Comparison of ENCODE assay signal across 8 cellular contexts in the genomic region with DNA sequence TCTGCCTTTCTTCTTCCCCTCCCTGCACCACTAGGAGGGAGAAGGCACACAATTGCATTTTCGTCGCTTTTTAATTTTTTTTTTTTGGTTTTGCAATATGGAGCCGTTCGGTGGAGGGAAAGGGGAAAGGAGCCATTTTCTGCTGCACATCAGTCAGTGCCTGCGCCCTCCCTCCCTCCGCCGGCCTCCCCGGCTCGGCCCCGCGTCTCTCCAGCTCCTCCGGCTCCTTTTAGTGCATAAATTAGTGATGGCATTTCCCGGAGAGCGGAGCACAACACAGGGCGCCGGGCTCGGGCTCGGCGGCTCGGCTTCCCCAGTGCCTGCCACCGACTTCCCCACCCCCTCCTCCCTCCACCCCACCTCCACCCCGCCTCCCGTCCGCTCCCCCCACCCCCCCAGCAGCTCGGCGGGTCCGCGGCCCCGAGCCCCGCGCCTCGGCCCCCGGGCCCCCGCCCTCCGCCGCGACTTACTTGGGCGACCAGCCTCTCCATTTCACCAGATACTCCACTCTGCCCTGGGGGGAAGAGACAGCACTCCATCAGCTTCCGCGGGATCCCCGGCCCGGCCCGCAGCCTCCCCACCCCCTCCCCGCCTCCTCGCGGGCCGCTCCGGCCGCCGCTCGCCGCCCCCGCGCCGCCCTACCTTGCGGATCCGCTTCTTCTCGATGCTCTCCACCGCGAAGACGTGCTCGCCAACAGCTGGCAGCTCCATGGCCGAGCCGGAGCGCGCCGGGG. TPM values are rescaled to one million over a fixed set of nuclear protein-coding genes. Genes with fewer than 3 reads are reported as not detected.
DNase-seq lines count a peak whose midpoint lies in the region; ATAC-seq and TF ChIP-seq lines count a peak whose summit lies in the region.

No MANE protein-coding gene starts in this region.

- no peak for TF ChIP-seq CTCF in PC-3 (conservative IDR thresholded peaks at IDR 0.05; ENCODE audit: low read depth, low read length)

- H3K4me3 ChIP-seq in PC-3 (ENCODE audit: low read length) (peak overlapping the region; percentile 99), neuronal stem cell (ENCODE audit: low read length in 2 of 2) (peak overlapping the region; percentile 70 to 86)

- H2AK5ac ChIP-seq in neuronal stem cell (ENCODE audit: low read depth, low read length) = no peak overlapping the region

- CTCF ChIA-PET in PC-3 (lab: Charles Lee) = interaction anchor here (0.6 to 2.0 kb wide), 14 partner anchors 10 to 1496 kb away, joined by 3 to 15 read pairs (median 4); no protein-coding TSS in a partner anchor

- no peak overlapping the region for H3K23ac ChIP-seq in neuronal stem cell (ENCODE audit: low read depth, low read length, poor library complexity)

- H4K20me1 ChIP-seq in PC-3 (ENCODE audit: low read length) = peaks cover 33% of the 10 kb centered on the region

- H3K79me1 ChIP-seq in neuronal stem cell (ENCODE audit: low read depth, low read length) = peaks cover 3% of the 10 kb centered on the region

- H2BK12ac ChIP-seq in neuronal stem cell (ENCODE audit: low read length) = no peak overlapping the region

- H3K4me2 ChIP-seq in PC-3 (ENCODE audit: low read length) (peak overlapping the region; percentile 100), neuronal stem cell (ENCODE audit: insufficient read depth, low read length, poor library complexity, severe bottlenecking) (peak overlapping the region; percentile 95)

- peak overlapping the region; percentile 87 for H3K18ac ChIP-seq in neuronal stem cell (ENCODE audit: low read length)

- BruUV-seq in PC-3 (replicated peaks; lab: Mats Ljungman, UMichigan) = no TSS peak

- peaks cover 38% of the 10 kb centered on the region for H3K27me3 ChIP-seq in PC-3 (ENCODE audit: low read length)
- peaks cover 41 to 82% (median 52%) of the 10 kb centered on the region in 3 experiments for H3K27me3 ChIP-seq in neuronal stem cell (ENCODE audit: control insufficient read depth in 3 of 3, insufficient read depth in 3 of 3, low read depth in 1 of 3, low read length in 3 of 3)

- H3K9ac ChIP-seq in PC-3 (ENCODE audit: low read length) = peak overlapping the region; percentile 80
- no peak overlapping the region for H3K9ac ChIP-seq in neuronal stem cell (ENCODE audit: low read depth, low read length, poor library complexity)

- H4K91ac ChIP-seq in neuronal stem cell (ENCODE audit: low read depth, low read length, poor library complexity) = no peak overlapping the region

- whole genome bisulfite sequencing in neuronal stem cell (ENCODE audit: extremely low coverage in 2 of 2, insufficient read length in 2 of 2, insufficient replicate concordance in 1 of 2), 2 donors = no CpG with 5 or more reads among the region's 67 CpGs

- no peaks in the 10 kb centered on the region for H3F3A ChIP-seq in PC-3 (ENCODE audit: low read length, unreplicated experiment)

- H3K9me2 ChIP-seq in PC-3 (replicated peaks; ENCODE audit: low read length) = no peaks in the 10 kb centered on the region

- H2AFZ ChIP-seq in PC-3 (ENCODE audit: low read length) (peak overlapping the region; percentile 63), neuronal stem cell (ENCODE audit: low read length) (no peak overlapping the region)

- H3K14ac ChIP-seq in neuronal stem cell (ENCODE audit: low read length) = no peak overlapping the region

- H2BK5ac ChIP-seq in neuronal stem cell (ENCODE audit: low read length) = no peak overlapping the region

- intact Hi-C loops in PC-3 (cut with micrococcal nuclease) = loop anchor here (1.0 to 10.0 kb wide), 3 partner anchors 86 to 150 kb away; no protein-coding TSS in a partner anchor

- DNase-seq in AG08395 (ENCODE audit: low spot score) (peak; percentile 39), PC-3 (peak; percentile 46), foreskin melanocyte (peak; percentile 60), neuronal stem cell (ENCODE audit: low spot score) (no peak)
- DNase-seq in activated naive CD4-positive, alpha-beta T cell treated with Interleukin-2 at 50 U/mL for 16 hours = peak; percentile 52

- H4K8ac ChIP-seq in neuronal stem cell (ENCODE audit: low read depth, low read length) = no peak overlapping the region

- peaks cover 34% of the 10 kb centered on the region for H3K79me2 ChIP-seq in PC-3 (ENCODE audit: low read length)

- POLR2A ChIA-PET in PC-3 (lab: Charles Lee; ENCODE audit: unreplicated experiment) = interaction anchor here (0.5 to 1.5 kb wide), 8 partner anchors 26 to 1192 kb away, joined by 3 to 24 read pairs (median 6); partner anchors contain the start of gene CBX8

- H2BK120ac ChIP-seq in neuronal stem cell (ENCODE audit: low read depth, low read length) = no peak overlapping the region

- peaks cover 37% of the 10 kb centered on the region for H3K4me1 ChIP-seq in PC-3 (ENCODE audit: insufficient read depth, low read length)
- peaks cover 26 to 48% of the 10 kb centered on the region in 2 donors for H3K4me1 ChIP-seq in neuronal stem cell (ENCODE audit: control insufficient read depth in 2 of 2, insufficient read depth in 1 of 2, low read depth in 1 of 2, low read length in 2 of 2)

- H3K9me3 ChIP-seq in PC-3 (ENCODE audit: low read length) (no peaks in the 10 kb centered on the region), neuronal stem cell (replicated peaks in 1 of 2; ENCODE audit: control insufficient read depth in 2 of 2, insufficient read depth in 1 of 2, low read depth in 1 of 2, low read length in 2 of 2) (peaks cover 0 to 3% of the 10 kb centered on the region in 2 donors)

- H3K27ac ChIP-seq in PC-3 (ENCODE audit: low read length) (peak overlapping the region; percentile 47), neuronal stem cell (replicated peaks; ENCODE audit: low read length) (peak overlapping the region; percentile 88)

- H2BK15ac ChIP-seq in neuronal stem cell (ENCODE audit: low read length) = no peak overlapping the region

- H3K36me3 ChIP-seq in PC-3 (ENCODE audit: low read depth, low read length) = peaks cover 14% of the 10 kb centered on the region; the same call in 1 of the 2 replicates
- H3K36me3 ChIP-seq in neuronal stem cell (replicated peaks in 1 of 2; ENCODE audit: control insufficient read depth in 2 of 2, insufficient read depth in 2 of 2, low read length in 2 of 2) = peaks cover 0 to 41% of the 10 kb centered on the region in 2 donors

- no peak overlapping the region for H3K4ac ChIP-seq in neuronal stem cell (ENCODE audit: low read length)

- ATAC-seq in GM18868 (IDR thresholded peaks at IDR 0.05; ENCODE audit: unreplicated experiment) (peak; percentile 17), HG03342 (IDR thresholded peaks at IDR 0.05; ENCODE audit: unreplicated experiment) (peak; percentile 13), PC-3 (peak; percentile 8), HG03378 (IDR thresholded peaks at IDR 0.05; ENCODE audit: unreplicated experiment) (no peak)

RNA-seq across cellular contexts. Expression of gene CBX4, which starts 0.5 kb away (rescaled TPM):
- 53.5 and 75.4 TPM in 2 replicates for total RNA-seq in PC-3 (2014; rRNA removed)
- 10.0 TPM for polyA plus RNA-seq in neuronal stem cell (2013, experiment 1 of 2)
- 10.0 TPM for polyA plus RNA-seq in neuronal stem cell (2013, experiment 2 of 2)

RNA-seq across cellular contexts. Expression of gene CBX8, which starts 41.8 kb away (rescaled TPM):
- total RNA-seq in PC-3 (2014; rRNA removed) = 11.3 and 12.8 TPM in 2 replicates
- polyA plus RNA-seq in neuronal stem cell (2013, experiment 1 of 2) = 5.5 TPM
- 5.0 TPM for polyA plus RNA-seq in neuronal stem cell (2013, experiment 2 of 2)
